20 cellular contexts compared by ENCODE assay signal in genomic region chr1:217342105-217342504, GRCh38.
"Had no signal": no experiment of that assay in that cellular context is flagged by ENCODE, and none has a peak within 500 bp of the region (broad histone marks: within the 10 kb centered on the region; RNA-seq: fewer than 3 reads in every experiment).

No MANE protein-coding gene starts in this region.

- DNase-seq: activated CD4-positive, alpha-beta memory T cell treated with anti-CD3 and anti-CD28 coated beads for 36 hours; activated CD4-positive, alpha-beta T cell treated with anti-CD3 and anti-CD28 coated beads, Interleukin-2, amount 10 ng/mL, durations not matched to agents 24 days and 14 days; activated CD4-positive, CD25-positive, alpha-beta regulatory T cell treated with anti-CD3 and anti-CD28 coated beads, Interleukin-2, amount 50 U/mL, for 72 hours; activated CD8-positive, alpha-beta memory T cell treated with anti-CD3 and anti-CD28 coated beads, Interleukin-2, amount 50 U/mL, for 4 hours; activated gamma-delta T cell; activated naive CD4-positive, alpha-beta T cell treated with anti-CD3 and anti-CD28 coated beads, Interleukin-2, amount 50 U/mL, for 16 hours; activated T-cell treated with anti-CD3 and anti-CD28 coated beads, Interleukin-2, amount 50 U/mL, for 1 hour; amniotic stem cell; brain microvascular endothelial cell; caudate nucleus; cortex of kidney; islet precursor cell; left ventricle myocardium inferior; mammary epithelial cell; naive B cell; nephron progenitor cell; right lobe of liver; stimulated activated CD4-positive, alpha-beta T cell treated with anti-CD3 and anti-CD28 coated beads, Interleukin-2, amount 100 ng/mL, for 48 hours; stimulated activated naive CD4-positive, alpha-beta T cell treated with Interleukin-2 at 50 U/mL for 16 hours had no signal

- ATAC-seq: gastroesophageal sphincter, right lobe of liver had no signal
